ENCODE assay signal across 27 cellular contexts in genomic region chr11:85187992-85188391, GRCh38.
DNase-seq lines count a peak whose midpoint lies in the region; ATAC-seq, FAIRE-seq and TF ChIP-seq lines count a peak whose summit lies in the region.
"Had no signal": no experiment of that assay in that cellular context is flagged by ENCODE, and none has a peak within 500 bp of the region (broad histone marks: within the 10 kb centered on the region; RNA-seq: fewer than 3 reads in every experiment).

No MANE protein-coding gene starts in this region.

- H3K4me3 ChIP-seq in HepG2 (replicated peaks in 1 of 3; ENCODE audit: insufficient read depth in 1 of 3, low read depth in 2 of 3, low read length in 3 of 3) (no peak overlapping the region), right lobe of liver (no peak overlapping the region), PC-3 (ENCODE audit: low read length) (no peak overlapping the region), sigmoid colon (no peak overlapping the region)
- H3K4me3 ChIP-seq: BLaER1, GM12878 had no signal

- H3K9me3 ChIP-seq in HepG2 (ENCODE audit: low read length): no peaks in the 10 kb centered on the region
- no peaks in the 10 kb centered on the region for H3K9me3 ChIP-seq in right lobe of liver
- peaks cover 7% of the 10 kb centered on the region; the same call in 1 of the 2 replicates for H3K9me3 ChIP-seq in PC-3 (ENCODE audit: low read length)
- no peaks in the 10 kb centered on the region for H3K9me3 ChIP-seq in sigmoid colon
- H3K9me3 ChIP-seq: BE2C, BLaER1 had no signal

- peak; percentile 56 for DNase-seq in HepG2 (ENCODE audit: low spot score)
- DNase-seq in right lobe of liver: no peak
- DNase-seq in PC-3: peak; percentile 33
- DNase-seq in fibroblast of peridontal ligament (ENCODE audit: extremely low read depth): peak; percentile 2
- no peak for DNase-seq in sigmoid colon
- DNase-seq: 8988T; ACHN; BE2C; C1 segment of cervical spinal cord; Calu3; CD4-positive, alpha-beta memory T cell; CD4-positive, CD25-positive, alpha-beta regulatory T cell; CD8-positive, alpha-beta memory T cell; COR-L47; DMS 273 treated with DMSO at 0.1 percent for 48 hours; DMS153; DMS53; DMS79; DND-41; EL; GDM1 had no signal

- H3K4me2 ChIP-seq in HepG2 (ENCODE audit: low read depth, low read length) (no peak overlapping the region), PC-3 (ENCODE audit: low read length) (no peak overlapping the region)
- H3K4me2 ChIP-seq: BLaER1 had no signal

- in situ Hi-C loops in HepG2 (cut with HindIII; ENCODE audit: extremely low pct_ligation_motif_present, low pct_unique_long_range_greater_than_20kb): no loop called here

- H3K36me3 ChIP-seq in HepG2 (replicated peaks in 1 of 2; ENCODE audit: control insufficient read depth in 1 of 2, insufficient read depth in 2 of 2, low read length in 2 of 2): no peaks in the 10 kb centered on the region
- H3K36me3 ChIP-seq in right lobe of liver: no peaks in the 10 kb centered on the region
- no peaks in the 10 kb centered on the region for H3K36me3 ChIP-seq in PC-3 (ENCODE audit: low read depth, low read length)
- H3K36me3 ChIP-seq in sigmoid colon: no peaks in the 10 kb centered on the region
- H3K36me3 ChIP-seq: BE2C, BLaER1 had no signal

- H3K9me2 ChIP-seq in PC-3 (replicated peaks; ENCODE audit: low read length): no peaks in the 10 kb centered on the region

- POLR2A ChIA-PET in HepG2 (lab: Yijun Ruan, JAX) (no interaction called here), PC-3 (lab: Charles Lee; ENCODE audit: unreplicated experiment) (no interaction called here)

- no peak for TF ChIP-seq EP300 in HepG2 (IDR thresholded peaks at IDR 0.05; ENCODE audit: low read depth in 2 of 2, low read length in 2 of 2)
- no peak for TF ChIP-seq EP300 in HepG2 (CRISPR knock-in tag; IDR thresholded peaks at IDR 0.05; ENCODE audit: borderline replicate concordance)
- no peak for TF ChIP-seq EP300 in sigmoid colon (IDR thresholded peaks at IDR 0.05)

- TF ChIP-seq POLR2A in HepG2 (IDR thresholded peaks at IDR 0.05; ENCODE audit: insufficient read depth in 1 of 2, low read depth in 2 of 2, low read length in 2 of 2): no peak
- TF ChIP-seq POLR2A in right lobe of liver (IDR thresholded peaks at IDR 0.05): no peak
- TF ChIP-seq POLR2A in sigmoid colon (IDR thresholded peaks at IDR 0.05): no peak

- TF ChIP-seq CTCF in HepG2 (CRISPR knock-in tag; IDR thresholded peaks at IDR 0.05): no peak
- no peak for TF ChIP-seq CTCF in right lobe of liver (IDR thresholded peaks at IDR 0.05)
- TF ChIP-seq CTCF in PC-3 (conservative IDR thresholded peaks at IDR 0.05; ENCODE audit: low read depth, low read length): no peak
- no peak for TF ChIP-seq CTCF in sigmoid colon (IDR thresholded peaks at IDR 0.05)

- TF ChIP-seq RAD21 in HepG2 (CRISPR knock-in tag; IDR thresholded peaks at IDR 0.05): no peak

- CTCF ChIA-PET in HepG2 (lab: Yijun Ruan, JAX; ENCODE audit: low intra/inter-chr PET ratio, low total read pairs): no interaction called here
- CTCF ChIA-PET in PC-3 (lab: Charles Lee): no interaction called here

- H3F3A ChIP-seq in PC-3 (ENCODE audit: low read length, unreplicated experiment): no peaks in the 10 kb centered on the region

- BruUV-seq in HepG2 (replicated peaks; lab: Mats Ljungman, UMichigan): no TSS peak
- no TSS peak for BruUV-seq in PC-3 (replicated peaks; lab: Mats Ljungman, UMichigan)

- H3K27ac ChIP-seq in HepG2 (ENCODE audit: extremely low read length, insufficient read depth, low read length) (no peak overlapping the region), right lobe of liver (no peak overlapping the region), PC-3 (ENCODE audit: low read length) (no peak overlapping the region), sigmoid colon (no peak overlapping the region)
- H3K27ac ChIP-seq: BLaER1 had no signal

- H4K20me1 ChIP-seq in HepG2 (ENCODE audit: insufficient read depth, low read length): no peaks in the 10 kb centered on the region
- no peaks in the 10 kb centered on the region for H4K20me1 ChIP-seq in PC-3 (ENCODE audit: low read length)
- H4K20me1 ChIP-seq: BLaER1 had no signal

- H2AFZ ChIP-seq in HepG2 (ENCODE audit: low read length) (no peak overlapping the region), PC-3 (ENCODE audit: low read length) (no peak overlapping the region)

- H3K9ac ChIP-seq in HepG2 (ENCODE audit: insufficient read depth, low read depth, low read length) (no peak overlapping the region), PC-3 (ENCODE audit: low read length) (no peak overlapping the region)
- H3K9ac ChIP-seq: BLaER1 had no signal

- 4% methylated on average over 1 of the region's 1 CpG for WGBS in HepG2 (ENCODE audit: low lambda C conversion rate)
- WGBS in right lobe of liver (ENCODE audit: insufficient coverage, low coverage, low lambda C conversion rate, missing lambda C conversion rate): 76% methylated on average over 1 of the region's 1 CpG
- 75 to 91% methylated on average over 1 of the region's 1 CpG for WGBS in sigmoid colon, 2 donors

- ATAC-seq in HepG2 (peak; percentile 75), right lobe of liver (no peak), PC-3 (peak; percentile 24; the same call in 1 of the 2 replicates), GM21360 (IDR thresholded peaks at IDR 0.05; ENCODE audit: unreplicated experiment) (no peak)
- ATAC-seq: GM12878 had no signal

- FAIRE-seq in HepG2 (lab: Jason Lieb, UNC): peak; percentile 37
- FAIRE-seq: A204.1, GM12878, GM12892, GM18507 had no signal

- no peaks in the 10 kb centered on the region for H3K27me3 ChIP-seq in HepG2 (ENCODE audit: control insufficient read depth in 1 of 2, insufficient read depth in 2 of 2, low read length in 2 of 2)
- no peaks in the 10 kb centered on the region for H3K27me3 ChIP-seq in right lobe of liver
- no peaks in the 10 kb centered on the region for H3K27me3 ChIP-seq in PC-3 (ENCODE audit: low read length)
- no peaks in the 10 kb centered on the region for H3K27me3 ChIP-seq in sigmoid colon
- H3K27me3 ChIP-seq: BE2C, BLaER1 had no signal

- H3K4me1 ChIP-seq in HepG2 (ENCODE audit: insufficient read depth, low read length): peaks cover 10% of the 10 kb centered on the region
- no peaks in the 10 kb centered on the region for H3K4me1 ChIP-seq in right lobe of liver
- no peaks in the 10 kb centered on the region for H3K4me1 ChIP-seq in PC-3 (ENCODE audit: insufficient read depth, low read length)
- no peaks in the 10 kb centered on the region for H3K4me1 ChIP-seq in sigmoid colon
- H3K4me1 ChIP-seq: BE2C, BLaER1 had no signal

- H3K79me2 ChIP-seq in HepG2 (ENCODE audit: insufficient read depth, low read length) (no peaks in the 10 kb centered on the region), PC-3 (ENCODE audit: low read length) (no peaks in the 10 kb centered on the region)

- intact Hi-C loops in HepG2 (cut with micrococcal nuclease; ENCODE audit: unreplicated experiment) (no loop called here), right lobe of liver (cut with DNase I) (no loop called here), PC-3 (cut with micrococcal nuclease) (no loop called here), sigmoid colon (cut with DNase I) (no loop called here)

TF ChIP-seq in HepG2, 621 proteins besides CTCF, POLR2A, EP300 and RAD21:
- TF ChIP-seq ZNF776 (CRISPR knock-in tag; IDR thresholded peaks at IDR 0.05) (no peak), BCL6 (CRISPR knock-in tag; IDR thresholded peaks at IDR 0.05) (peak; percentile 56), SOX13 (IDR thresholded peaks at IDR 0.05) (no peak), SOX13 (CRISPR knock-in tag; conservative IDR thresholded peaks at IDR 0.05 in 1 of 2, IDR thresholded peaks at IDR 0.05 in 1 of 2) (0 out of 4 replicates have a peak, but pooled peaks of 1 of the 2 experiments have one; percentile 8)

Comparison
In these comparisons a context has a peak if more than half of its experiments do, and no peak if none do; other contexts are left out.
1. ATAC-seq: peak in HepG2 (single experiment) and PC-3 (single experiment); none in right lobe of liver (0 of 4) and GM21360 (single experiment).
2. DNase-seq: peak in HepG2 (single experiment), PC-3 (single experiment) and fibroblast of peridontal ligament (single experiment); none in right lobe of liver (0 of 3) and sigmoid colon (single experiment).